8 cellular contexts compared by ENCODE assay signal in the genomic region with DNA sequence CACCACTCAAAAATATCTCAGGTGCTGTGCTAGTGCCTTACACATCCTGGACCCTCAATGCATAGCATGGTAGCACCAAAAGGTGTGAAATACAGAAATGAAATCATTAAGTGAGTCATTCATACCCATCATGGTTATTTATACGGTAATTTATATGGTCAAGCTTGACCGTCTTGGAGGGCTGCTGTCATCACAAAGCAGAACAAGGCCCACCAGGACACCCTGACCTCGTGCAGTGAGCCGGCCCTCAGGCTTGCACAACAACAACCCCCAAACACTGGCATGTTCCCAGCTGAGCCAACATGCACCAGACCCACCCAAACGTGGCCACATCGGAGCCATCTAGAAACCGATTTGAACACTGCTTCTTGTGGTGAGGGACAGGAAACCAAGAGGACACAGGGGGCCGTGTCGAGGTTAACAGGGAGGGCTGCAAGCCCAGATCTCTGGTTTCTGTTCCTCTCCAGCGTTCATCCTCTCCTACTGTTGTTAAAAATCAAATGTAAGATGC.
A peak's percentile ranks its signal among the peaks of the same experiment; 100 is the strongest.
DNase-seq lines count a peak whose midpoint lies in the region; ATAC-seq, FAIRE-seq and TF ChIP-seq lines count a peak whose summit lies in the region.

No MANE protein-coding gene starts in this region.

- peak overlapping the region; percentile 93 for H3K27ac ChIP-seq in OCI-LY3 (ENCODE audit: low read length)

- H3K27me3 ChIP-seq in OCI-LY3 (ENCODE audit: low read depth, low read length), result no peaks in the 10 kb centered on the region
- no peaks in the 10 kb centered on the region for H3K27me3 ChIP-seq in HAP-1 (ENCODE audit: low read depth)

- peak; percentile 48 for TF ChIP-seq CTCF in OCI-LY3 (IDR thresholded peaks at IDR 0.05; ENCODE audit: low read depth, low read length)

- H3K9ac ChIP-seq in OCI-LY3 (ENCODE audit: low read length), result peak overlapping the region; percentile 74

- peak; percentile 95 for FAIRE-seq in GM12892 (lab: Jason Lieb, UNC)

- ATAC-seq in HG02678 (IDR thresholded peaks at IDR 0.05; ENCODE audit: unreplicated experiment), result peak; percentile 67

- in situ Hi-C loops in HAP-1 (cut with MboI; ENCODE audit: low sequenced_read_pairs), result no loop called here

- no peak for TF ChIP-seq POLR2A in GM12892 (IDR thresholded peaks at IDR 0.05; ENCODE audit: low read depth, low read length)

- no peak overlapping the region for H2AFZ ChIP-seq in OCI-LY3 (ENCODE audit: low read depth, low read length)

- peaks cover 4% of the 10 kb centered on the region; the same call in 1 of the 2 replicates for H3K9me3 ChIP-seq in OCI-LY3 (ENCODE audit: insufficient read depth, low read length)
- H3K9me3 ChIP-seq in HAP-1, result no peaks in the 10 kb centered on the region

- no peaks in the 10 kb centered on the region for H4K20me1 ChIP-seq in OCI-LY3 (ENCODE audit: insufficient read depth, low read length)

- DNase-seq in GM12892 (ENCODE audit: insufficient read length) (peak; percentile 44), medulla oblongata (ENCODE audit: extremely low spot score) (peak; percentile 86), HAP-1 (ENCODE audit: low spot score in 2 of 2) (no peak), T1000 (lab: John Stamatoyannopoulos, UW) (no peak)
- DNase-seq in activated T-helper 9 cell treated with anti-CD3 and anti-CD28 coated beads, Interleukin-2, amount 50 U/mL, for 16 hours (ENCODE audit: low read depth), result peak; percentile 60
- peak in 5 of 6 experiments; percentile 7 to 56 (median 27) for DNase-seq in stimulated activated naive CD4-positive, alpha-beta T cell (lab: John Stamatoyannopoulos, UW)

- H3K79me2 ChIP-seq in OCI-LY3 (ENCODE audit: low read length), result no peaks in the 10 kb centered on the region

- H3K36me3 ChIP-seq in OCI-LY3 (replicated peaks; ENCODE audit: low read depth, low read length), result peaks cover 13% of the 10 kb centered on the region
- no peaks in the 10 kb centered on the region for H3K36me3 ChIP-seq in HAP-1 (replicated peaks)

- peak overlapping the region; percentile 52 for H3K4me3 ChIP-seq in OCI-LY3 (ENCODE audit: low read length)
- H3K4me3 ChIP-seq in HAP-1, result no peak overlapping the region

- H3K4me1 ChIP-seq in OCI-LY3 (ENCODE audit: low read length) (peaks cover 100% of the 10 kb centered on the region), HAP-1 (no peaks in the 10 kb centered on the region)

- peak overlapping the region; percentile 85 for H3K4me2 ChIP-seq in OCI-LY3 (ENCODE audit: low read length)

Comparison
In these comparisons a context has a peak if more than half of its experiments do, and no peak if none do; other contexts are left out.
1. DNase-seq: peak in GM12892 (single experiment), activated T-helper 9 cell treated with anti-CD3 and anti-CD28 coated beads, Interleukin-2, amount 50 U/mL, for 16 hours (single experiment), medulla oblongata (single experiment) and stimulated activated naive CD4-positive, alpha-beta T cell (5 of 6); none in HAP-1 (0 of 2) and T1000 (single experiment).